Comparison of ENCODE assay signal across 8 cellular contexts in the genomic region with DNA sequence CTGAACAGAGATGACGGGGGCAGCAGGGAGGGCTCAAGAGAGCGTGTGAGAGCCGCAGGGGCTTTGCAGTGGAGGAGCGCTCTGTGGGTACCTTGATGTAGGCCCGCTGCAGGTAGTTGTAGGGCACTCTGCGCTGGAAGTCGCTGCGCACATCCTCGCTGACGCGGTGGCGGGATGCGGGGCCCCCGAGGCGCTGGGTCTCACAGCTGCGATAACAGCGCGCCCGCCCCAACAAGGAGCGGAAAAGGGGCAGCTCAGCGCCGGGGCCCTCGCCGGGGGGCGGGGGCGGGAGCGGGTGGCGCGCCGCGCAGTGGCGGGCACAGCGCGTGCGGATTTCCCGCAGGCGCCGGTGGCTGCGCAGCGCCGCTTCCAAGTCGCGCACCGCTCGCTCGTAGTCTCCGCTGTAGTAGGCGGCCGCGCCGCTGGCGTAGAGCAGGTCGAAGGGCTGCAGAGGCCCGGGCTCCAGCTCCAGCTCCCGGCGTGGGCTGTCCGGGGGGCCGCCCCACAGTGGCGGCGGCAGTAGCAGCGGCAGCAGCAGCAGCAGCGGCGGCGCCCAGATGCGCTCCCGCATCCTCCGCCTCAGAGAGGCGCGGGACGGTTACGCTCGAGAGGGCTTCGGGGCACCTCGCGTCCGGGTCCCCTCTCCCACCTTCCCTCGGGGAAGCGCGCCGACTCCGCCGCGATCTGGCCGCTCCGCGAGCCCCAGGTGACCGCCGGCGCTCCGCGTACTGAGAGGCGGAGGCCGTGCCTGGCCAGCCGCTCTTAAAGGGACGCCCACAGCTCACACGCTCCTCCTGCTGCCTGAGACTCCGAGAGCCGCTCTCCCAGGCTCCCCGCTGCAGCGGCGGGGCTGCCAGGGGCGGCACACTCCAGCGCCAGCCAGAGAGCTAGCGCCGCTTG. TPM values are rescaled to one million over a fixed set of nuclear protein-coding genes. Genes with fewer than 3 reads are reported as not detected.
DNase-seq lines count a peak whose midpoint lies in the region; ATAC-seq and TF ChIP-seq lines count a peak whose summit lies in the region.

A gene with protein sequence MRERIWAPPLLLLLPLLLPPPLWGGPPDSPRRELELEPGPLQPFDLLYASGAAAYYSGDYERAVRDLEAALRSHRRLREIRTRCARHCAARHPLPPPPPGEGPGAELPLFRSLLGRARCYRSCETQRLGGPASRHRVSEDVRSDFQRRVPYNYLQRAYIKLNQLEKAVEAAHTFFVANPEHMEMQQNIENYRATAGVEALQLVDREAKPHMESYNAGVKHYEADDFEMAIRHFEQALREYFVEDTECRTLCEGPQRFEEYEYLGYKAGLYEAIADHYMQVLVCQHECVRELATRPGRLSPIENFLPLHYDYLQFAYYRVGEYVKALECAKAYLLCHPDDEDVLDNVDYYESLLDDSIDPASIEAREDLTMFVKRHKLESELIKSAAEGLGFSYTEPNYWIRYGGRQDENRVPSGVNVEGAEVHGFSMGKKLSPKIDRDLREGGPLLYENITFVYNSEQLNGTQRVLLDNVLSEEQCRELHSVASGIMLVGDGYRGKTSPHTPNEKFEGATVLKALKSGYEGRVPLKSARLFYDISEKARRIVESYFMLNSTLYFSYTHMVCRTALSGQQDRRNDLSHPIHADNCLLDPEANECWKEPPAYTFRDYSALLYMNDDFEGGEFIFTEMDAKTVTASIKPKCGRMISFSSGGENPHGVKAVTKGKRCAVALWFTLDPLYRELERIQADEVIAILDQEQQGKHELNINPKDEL (minus strand): TSS at position 737 of the 900 bp plus-strand sequence. CDS start 166 bp downstream, at position 571.

- H3K9me3 ChIP-seq in fibroblast of lung (ENCODE audit: control insufficient read depth, insufficient read depth, low read depth, low read length), result no peaks in the 10 kb centered on the region

- no peak within 1 kb of the TSS for H3K27ac Mint-ChIP-seq in activated CD8-positive, alpha-beta T cell treated with anti-CD3 and anti-CD28 coated beads for 36 hours

- H3K4me1 Mint-ChIP-seq in activated CD8-positive, alpha-beta T cell treated with anti-CD3 and anti-CD28 coated beads for 36 hours (ENCODE audit: low read depth), result peaks cover 3% of the 10 kb centered on the region

- CTCF ChIA-PET in activated CD8-positive, alpha-beta T cell treated with anti-CD3 and anti-CD28 coated beads for 36 hours (lab: Charles Lee), result interaction anchor here (0.9 to 1.7 kb wide), 3 partner anchors 9 to 158 kb away, joined by 3 to 8 read pairs (median 5); no protein-coding TSS in a partner anchor

- peak within 1 kb of the TSS; percentile 83 for H3K9ac ChIP-seq in fibroblast of lung (ENCODE audit: insufficient read depth, low read length)

- TF ChIP-seq CTCF in activated CD8-positive, alpha-beta T cell treated with anti-CD3 and anti-CD28 coated beads for 36 hours (IDR thresholded peaks at IDR 0.05), result peak; percentile 14
- TF ChIP-seq CTCF in fibroblast of lung (conservative IDR thresholded peaks at IDR 0.05 in 1 of 2, IDR thresholded peaks at IDR 0.05 in 1 of 2; ENCODE audit: low read depth in 1 of 2, low read length in 2 of 2), result peak; percentile 47 to 59

- DNase-seq in activated T-cell treated with anti-CD3 and anti-CD28 coated beads for 24 hours (ENCODE audit: low read depth) (peak; percentile 13), activated T-cell treated with anti-CD3 and anti-CD28 coated beads for 4 hours (no peak), NCI-H187 treated with DMSO at 0.1 percent for 48 hours (lab: John Stamatoyannopoulos, UW) (peak; percentile 5), fibroblast of lung (ENCODE audit: low read depth in 2 of 2) (peak; percentile 92 to 94), mucosa of gallbladder (ENCODE audit: low spot score) (peak; percentile 82), superior temporal gyrus (ENCODE audit: extremely low spot score) (peak; percentile 84)
- DNase-seq in activated CD8-positive, alpha-beta T cell treated with anti-CD3 and anti-CD28 coated beads for 36 hours, result peak; percentile 45

- POLR2A ChIA-PET in activated CD8-positive, alpha-beta T cell treated with anti-CD3 and anti-CD28 coated beads for 36 hours (lab: Charles Lee), result no interaction called here

- no peaks in the 10 kb centered on the region for H3K27me3 ChIP-seq in fibroblast of lung (ENCODE audit: control insufficient read depth, insufficient read depth, low read length)

- H3K9me3 Mint-ChIP-seq in activated CD8-positive, alpha-beta T cell treated with anti-CD3 and anti-CD28 coated beads for 36 hours, result no peaks in the 10 kb centered on the region

- no peaks in the 10 kb centered on the region for H3K36me3 Mint-ChIP-seq in activated CD8-positive, alpha-beta T cell treated with anti-CD3 and anti-CD28 coated beads for 36 hours (ENCODE audit: low read depth)

- peak within 1 kb of the TSS; percentile 49 to 78 (median 67) for H3K4me3 ChIP-seq in fibroblast of lung (replicated peaks in 1 of 4; ENCODE audit: control extremely low read depth in 1 of 4, insufficient read depth in 1 of 4, low read depth in 3 of 4, low read length in 4 of 4)

- peak within 1 kb of the TSS; percentile 61 for H2AFZ ChIP-seq in fibroblast of lung (ENCODE audit: low read length)

- H3K4me3 Mint-ChIP-seq in activated CD8-positive, alpha-beta T cell treated with anti-CD3 and anti-CD28 coated beads for 36 hours, result peak within 1 kb of the TSS; percentile 55

- H3K4me1 ChIP-seq in fibroblast of lung (ENCODE audit: control insufficient read depth, extremely low read depth, insufficient read depth, low read length), result no peaks in the 10 kb centered on the region

- peak within 1 kb of the TSS; percentile 55 for H3K4me2 ChIP-seq in fibroblast of lung (ENCODE audit: extremely low read depth, insufficient read depth, low read length)

- intact Hi-C loops in activated CD8-positive, alpha-beta T cell treated with anti-CD3 and anti-CD28 coated beads for 36 hours (cut with micrococcal nuclease), result loop anchor here (10.0 kb wide), 1 partner anchor 484 kb away; no protein-coding TSS in a partner anchor

- no peaks in the 10 kb centered on the region for H4K20me1 ChIP-seq in fibroblast of lung (ENCODE audit: control insufficient read depth, extremely low read depth, insufficient read depth, low read length)

- peak within 1 kb of the TSS; percentile 46 for H3K27ac ChIP-seq in fibroblast of lung (ENCODE audit: insufficient read depth, low read length)

- no peaks in the 10 kb centered on the region for H3K79me2 ChIP-seq in fibroblast of lung (ENCODE audit: control insufficient read depth, insufficient read depth, low read length)

- no peaks in the 10 kb centered on the region for H3K36me3 ChIP-seq in fibroblast of lung (ENCODE audit: control insufficient read depth, insufficient read depth, low read length)

- peaks cover 47% of the 10 kb centered on the region for H3K27me3 Mint-ChIP-seq in activated CD8-positive, alpha-beta T cell treated with anti-CD3 and anti-CD28 coated beads for 36 hours

- peak; percentile 77 for ATAC-seq in HG02884 (IDR thresholded peaks at IDR 0.05; ENCODE audit: unreplicated experiment)
- ATAC-seq in activated CD8-positive, alpha-beta T cell treated with anti-CD3 and anti-CD28 coated beads for 36 hours, result peak; percentile 81

RNA-seq across cellular contexts. Expression of the gene that starts here (rescaled TPM):
- total RNA-seq in activated CD8-positive, alpha-beta T cell treated with anti-CD3 and anti-CD28 coated beads for 36 hours, result not detected
- 4.6 and 20.5 TPM in 2 replicates for total RNA-seq in fibroblast of lung
- 21.6 and 24.2 TPM in 2 replicates for polyA plus RNA-seq in fibroblast of lung
- 13.8 and 16.8 TPM in 2 replicates for polyA plus RNA-seq in fibroblast of lung (2012)
- 5.4 and 8.2 TPM in 2 replicates for polyA minus RNA-seq in fibroblast of lung (ENCODE audit: low replicate concordance)
- total RNA-seq in mucosa of gallbladder, result 11.4 TPM

Comparison
In these comparisons a context has a peak if more than half of its experiments do, and no peak if none do; other contexts are left out.
1. Peak in DNase-seq and ATAC-seq in activated CD8-positive, alpha-beta T cell treated with anti-CD3 and anti-CD28 coated beads for 36 hours; RNA of the gene not detected or under 1 TPM.